In the genomic region with DNA sequence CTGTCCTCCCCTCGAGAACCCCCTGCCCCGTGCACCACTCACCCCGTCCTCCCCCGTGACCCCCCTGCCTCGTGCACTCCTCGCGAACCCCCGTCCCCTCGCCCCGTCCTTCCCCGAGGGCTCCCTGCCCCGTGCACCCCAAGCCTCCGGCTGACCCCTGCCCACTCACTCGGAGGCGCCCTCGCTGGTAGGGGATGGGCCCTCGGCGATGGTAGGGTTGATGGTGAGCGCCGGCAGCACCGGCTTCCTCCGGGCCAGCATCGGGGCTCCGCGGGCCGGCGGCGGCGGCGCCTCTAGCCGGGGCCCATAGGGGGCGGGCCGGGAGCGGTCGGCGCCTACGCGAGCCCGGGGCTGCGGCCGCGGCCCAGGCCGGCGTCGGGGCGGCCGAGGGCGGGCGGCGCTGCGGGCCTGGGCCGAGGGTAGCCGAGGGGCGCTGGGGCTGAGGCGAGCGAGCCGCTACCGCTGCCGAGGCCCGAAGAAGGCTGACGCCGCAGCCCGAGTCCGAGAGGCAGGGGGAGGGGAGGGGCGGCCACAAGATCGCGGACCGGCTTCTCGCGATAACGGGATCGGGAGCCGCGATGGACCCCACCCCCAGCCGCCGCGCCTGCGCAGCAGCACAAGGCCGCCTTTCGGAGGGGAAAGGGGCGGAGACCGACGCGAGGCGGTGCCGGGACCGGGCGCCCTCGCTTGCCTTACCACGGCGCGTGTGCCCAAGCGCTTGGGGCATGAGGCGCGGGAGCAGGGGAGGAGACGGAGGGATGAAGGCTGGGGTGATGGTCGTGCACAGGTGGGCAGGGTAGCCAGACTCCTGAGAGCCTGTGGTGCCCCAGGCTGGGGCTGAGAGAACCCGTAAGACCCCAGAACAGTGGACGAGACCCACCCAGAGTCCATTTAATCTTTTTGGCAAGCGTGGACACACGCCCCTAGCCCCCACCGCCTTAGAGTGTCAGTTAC, we compare ENCODE assay signal across 1 cellular context.
TF ChIP-seq lines count a peak whose summit lies in the region.

A gene (minus strand): TSS at position 508 of the 954 bp plus-strand sequence. CDS start 247 bp downstream, at position 261.

TF ChIP-seq in GM12878, 131 proteins besides CTCF, POLR2A, EP300 and RAD21 (continued from another document):
- TF ChIP-seq, protein P1, sequence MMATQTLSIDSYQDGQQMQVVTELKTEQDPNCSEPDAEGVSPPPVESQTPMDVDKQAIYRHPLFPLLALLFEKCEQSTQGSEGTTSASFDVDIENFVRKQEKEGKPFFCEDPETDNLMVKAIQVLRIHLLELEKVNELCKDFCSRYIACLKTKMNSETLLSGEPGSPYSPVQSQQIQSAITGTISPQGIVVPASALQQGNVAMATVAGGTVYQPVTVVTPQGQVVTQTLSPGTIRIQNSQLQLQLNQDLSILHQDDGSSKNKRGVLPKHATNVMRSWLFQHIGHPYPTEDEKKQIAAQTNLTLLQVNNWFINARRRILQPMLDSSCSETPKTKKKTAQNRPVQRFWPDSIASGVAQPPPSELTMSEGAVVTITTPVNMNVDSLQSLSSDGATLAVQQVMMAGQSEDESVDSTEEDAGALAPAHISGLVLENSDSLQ (IDR thresholded peaks at IDR 0.05) = peak; percentile 60
- TF ChIP-seq BRCA1 (IDR thresholded peaks at IDR 0.05; ENCODE audit: low read depth, low read length) = peak; percentile 99
- TF ChIP-seq RBBP5 (conservative IDR thresholded peaks at IDR 0.05) = no peak
- TF ChIP-seq MXI1 (IDR thresholded peaks at IDR 0.05; ENCODE audit: low read depth, low read length) = peak; percentile 78
- peak; percentile 83 for TF ChIP-seq IKZF1 (conservative IDR thresholded peaks at IDR 0.05)
- TF ChIP-seq ZNF622 (IDR thresholded peaks at IDR 0.05) = no peak
- TF ChIP-seq, protein P2, sequence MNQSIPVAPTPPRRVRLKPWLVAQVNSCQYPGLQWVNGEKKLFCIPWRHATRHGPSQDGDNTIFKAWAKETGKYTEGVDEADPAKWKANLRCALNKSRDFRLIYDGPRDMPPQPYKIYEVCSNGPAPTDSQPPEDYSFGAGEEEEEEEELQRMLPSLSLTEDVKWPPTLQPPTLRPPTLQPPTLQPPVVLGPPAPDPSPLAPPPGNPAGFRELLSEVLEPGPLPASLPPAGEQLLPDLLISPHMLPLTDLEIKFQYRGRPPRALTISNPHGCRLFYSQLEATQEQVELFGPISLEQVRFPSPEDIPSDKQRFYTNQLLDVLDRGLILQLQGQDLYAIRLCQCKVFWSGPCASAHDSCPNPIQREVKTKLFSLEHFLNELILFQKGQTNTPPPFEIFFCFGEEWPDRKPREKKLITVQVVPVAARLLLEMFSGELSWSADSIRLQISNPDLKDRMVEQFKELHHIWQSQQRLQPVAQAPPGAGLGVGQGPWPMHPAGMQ (IDR thresholded peaks at IDR 0.05; ENCODE audit: borderline replicate concordance) = peak; percentile 89
- TF ChIP-seq PML (IDR thresholded peaks at IDR 0.05; ENCODE audit: low read length) = no peak
- TF ChIP-seq, protein P3, sequence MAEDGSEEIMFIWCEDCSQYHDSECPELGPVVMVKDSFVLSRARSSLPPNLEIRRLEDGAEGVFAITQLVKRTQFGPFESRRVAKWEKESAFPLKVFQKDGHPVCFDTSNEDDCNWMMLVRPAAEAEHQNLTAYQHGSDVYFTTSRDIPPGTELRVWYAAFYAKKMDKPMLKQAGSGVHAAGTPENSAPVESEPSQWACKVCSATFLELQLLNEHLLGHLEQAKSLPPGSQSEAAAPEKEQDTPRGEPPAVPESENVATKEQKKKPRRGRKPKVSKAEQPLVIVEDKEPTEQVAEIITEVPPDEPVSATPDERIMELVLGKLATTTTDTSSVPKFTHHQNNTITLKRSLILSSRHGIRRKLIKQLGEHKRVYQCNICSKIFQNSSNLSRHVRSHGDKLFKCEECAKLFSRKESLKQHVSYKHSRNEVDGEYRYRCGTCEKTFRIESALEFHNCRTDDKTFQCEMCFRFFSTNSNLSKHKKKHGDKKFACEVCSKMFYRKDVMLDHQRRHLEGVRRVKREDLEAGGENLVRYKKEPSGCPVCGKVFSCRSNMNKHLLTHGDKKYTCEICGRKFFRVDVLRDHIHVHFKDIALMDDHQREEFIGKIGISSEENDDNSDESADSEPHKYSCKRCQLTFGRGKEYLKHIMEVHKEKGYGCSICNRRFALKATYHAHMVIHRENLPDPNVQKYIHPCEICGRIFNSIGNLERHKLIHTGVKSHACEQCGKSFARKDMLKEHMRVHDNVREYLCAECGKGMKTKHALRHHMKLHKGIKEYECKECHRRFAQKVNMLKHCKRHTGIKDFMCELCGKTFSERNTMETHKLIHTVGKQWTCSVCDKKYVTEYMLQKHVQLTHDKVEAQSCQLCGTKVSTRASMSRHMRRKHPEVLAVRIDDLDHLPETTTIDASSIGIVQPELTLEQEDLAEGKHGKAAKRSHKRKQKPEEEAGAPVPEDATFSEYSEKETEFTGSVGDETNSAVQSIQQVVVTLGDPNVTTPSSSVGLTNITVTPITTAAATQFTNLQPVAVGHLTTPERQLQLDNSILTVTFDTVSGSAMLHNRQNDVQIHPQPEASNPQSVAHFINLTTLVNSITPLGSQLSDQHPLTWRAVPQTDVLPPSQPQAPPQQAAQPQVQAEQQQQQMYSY (CRISPR knock-in tag; IDR thresholded peaks at IDR 0.05) = no peak
- peak; percentile 37 for TF ChIP-seq SIX5 (IDR thresholded peaks at IDR 0.05; ENCODE audit: low read depth, low read length, severe bottlenecking)
- no peak for TF ChIP-seq MTA3 (IDR thresholded peaks at IDR 0.05; ENCODE audit: borderline replicate concordance, low read length)
- no peak for TF ChIP-seq IKZF2 (IDR thresholded peaks at IDR 0.05)
- TF ChIP-seq ZSCAN29 (IDR thresholded peaks at IDR 0.05) = peak; percentile 76; the same call in 1 of the 2 replicates
- TF ChIP-seq, protein P4, sequence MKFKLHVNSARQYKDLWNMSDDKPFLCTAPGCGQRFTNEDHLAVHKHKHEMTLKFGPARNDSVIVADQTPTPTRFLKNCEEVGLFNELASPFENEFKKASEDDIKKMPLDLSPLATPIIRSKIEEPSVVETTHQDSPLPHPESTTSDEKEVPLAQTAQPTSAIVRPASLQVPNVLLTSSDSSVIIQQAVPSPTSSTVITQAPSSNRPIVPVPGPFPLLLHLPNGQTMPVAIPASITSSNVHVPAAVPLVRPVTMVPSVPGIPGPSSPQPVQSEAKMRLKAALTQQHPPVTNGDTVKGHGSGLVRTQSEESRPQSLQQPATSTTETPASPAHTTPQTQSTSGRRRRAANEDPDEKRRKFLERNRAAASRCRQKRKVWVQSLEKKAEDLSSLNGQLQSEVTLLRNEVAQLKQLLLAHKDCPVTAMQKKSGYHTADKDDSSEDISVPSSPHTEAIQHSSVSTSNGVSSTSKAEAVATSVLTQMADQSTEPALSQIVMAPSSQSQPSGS (IDR thresholded peaks at IDR 0.05; ENCODE audit: low read length) = no peak
- no peak for TF ChIP-seq ETV6 (conservative IDR thresholded peaks at IDR 0.05 in 1 of 2, IDR thresholded peaks at IDR 0.05 in 1 of 2; ENCODE audit: borderline replicate concordance in 1 of 2, low read depth in 1 of 2)
- no peak for TF ChIP-seq MTA2 (IDR thresholded peaks at IDR 0.05; ENCODE audit: low read depth)
- peak; percentile 41; the same call in 1 of the 2 replicates for TF ChIP-seq SIN3A (IDR thresholded peaks at IDR 0.05; ENCODE audit: low read depth, low read length)
- peak in 1 of 2 experiments; percentile 7; a peak in 1 of 3 replicates for TF ChIP-seq EGR1 (IDR thresholded peaks at IDR 0.05; ENCODE audit: borderline replicate concordance in 1 of 2, low read depth in 2 of 2, low read length in 2 of 2)
- TF ChIP-seq RUNX3 (IDR thresholded peaks at IDR 0.05; ENCODE audit: low read length) = peak; percentile 54
- peak; percentile 91 for TF ChIP-seq SMARCA5 (IDR thresholded peaks at IDR 0.05)
- TF ChIP-seq LARP7 (IDR thresholded peaks at IDR 0.05) = peak; percentile 84
- TF ChIP-seq ZNF207 (IDR thresholded peaks at IDR 0.05; ENCODE audit: borderline replicate concordance) = peak; percentile 78
- TF ChIP-seq SP1 (IDR thresholded peaks at IDR 0.05; ENCODE audit: low read depth, low read length) = peak; percentile 62
- TF ChIP-seq, protein P5, sequence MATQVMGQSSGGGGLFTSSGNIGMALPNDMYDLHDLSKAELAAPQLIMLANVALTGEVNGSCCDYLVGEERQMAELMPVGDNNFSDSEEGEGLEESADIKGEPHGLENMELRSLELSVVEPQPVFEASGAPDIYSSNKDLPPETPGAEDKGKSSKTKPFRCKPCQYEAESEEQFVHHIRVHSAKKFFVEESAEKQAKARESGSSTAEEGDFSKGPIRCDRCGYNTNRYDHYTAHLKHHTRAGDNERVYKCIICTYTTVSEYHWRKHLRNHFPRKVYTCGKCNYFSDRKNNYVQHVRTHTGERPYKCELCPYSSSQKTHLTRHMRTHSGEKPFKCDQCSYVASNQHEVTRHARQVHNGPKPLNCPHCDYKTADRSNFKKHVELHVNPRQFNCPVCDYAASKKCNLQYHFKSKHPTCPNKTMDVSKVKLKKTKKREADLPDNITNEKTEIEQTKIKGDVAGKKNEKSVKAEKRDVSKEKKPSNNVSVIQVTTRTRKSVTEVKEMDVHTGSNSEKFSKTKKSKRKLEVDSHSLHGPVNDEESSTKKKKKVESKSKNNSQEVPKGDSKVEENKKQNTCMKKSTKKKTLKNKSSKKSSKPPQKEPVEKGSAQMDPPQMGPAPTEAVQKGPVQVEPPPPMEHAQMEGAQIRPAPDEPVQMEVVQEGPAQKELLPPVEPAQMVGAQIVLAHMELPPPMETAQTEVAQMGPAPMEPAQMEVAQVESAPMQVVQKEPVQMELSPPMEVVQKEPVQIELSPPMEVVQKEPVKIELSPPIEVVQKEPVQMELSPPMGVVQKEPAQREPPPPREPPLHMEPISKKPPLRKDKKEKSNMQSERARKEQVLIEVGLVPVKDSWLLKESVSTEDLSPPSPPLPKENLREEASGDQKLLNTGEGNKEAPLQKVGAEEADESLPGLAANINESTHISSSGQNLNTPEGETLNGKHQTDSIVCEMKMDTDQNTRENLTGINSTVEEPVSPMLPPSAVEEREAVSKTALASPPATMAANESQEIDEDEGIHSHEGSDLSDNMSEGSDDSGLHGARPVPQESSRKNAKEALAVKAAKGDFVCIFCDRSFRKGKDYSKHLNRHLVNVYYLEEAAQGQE (IDR thresholded peaks at IDR 0.05; ENCODE audit: low read depth, low read length) = no peak
- no peak for TF ChIP-seq RAD51 (IDR thresholded peaks at IDR 0.05)
- 0 out of 3 replicates have a peak, but pooled peaks have one; percentile 23 for TF ChIP-seq POU2F2 (IDR thresholded peaks at IDR 0.05; ENCODE audit: borderline replicate concordance, low read depth, low read length)
- TF ChIP-seq BACH1 (IDR thresholded peaks at IDR 0.05; ENCODE audit: borderline replicate concordance) = peak; percentile 75; the same call in 1 of the 2 replicates
- peak; percentile 42; the same call in 1 of the 2 replicates for TF ChIP-seq NR2C1 (IDR thresholded peaks at IDR 0.05)
- TF ChIP-seq, protein P6, sequence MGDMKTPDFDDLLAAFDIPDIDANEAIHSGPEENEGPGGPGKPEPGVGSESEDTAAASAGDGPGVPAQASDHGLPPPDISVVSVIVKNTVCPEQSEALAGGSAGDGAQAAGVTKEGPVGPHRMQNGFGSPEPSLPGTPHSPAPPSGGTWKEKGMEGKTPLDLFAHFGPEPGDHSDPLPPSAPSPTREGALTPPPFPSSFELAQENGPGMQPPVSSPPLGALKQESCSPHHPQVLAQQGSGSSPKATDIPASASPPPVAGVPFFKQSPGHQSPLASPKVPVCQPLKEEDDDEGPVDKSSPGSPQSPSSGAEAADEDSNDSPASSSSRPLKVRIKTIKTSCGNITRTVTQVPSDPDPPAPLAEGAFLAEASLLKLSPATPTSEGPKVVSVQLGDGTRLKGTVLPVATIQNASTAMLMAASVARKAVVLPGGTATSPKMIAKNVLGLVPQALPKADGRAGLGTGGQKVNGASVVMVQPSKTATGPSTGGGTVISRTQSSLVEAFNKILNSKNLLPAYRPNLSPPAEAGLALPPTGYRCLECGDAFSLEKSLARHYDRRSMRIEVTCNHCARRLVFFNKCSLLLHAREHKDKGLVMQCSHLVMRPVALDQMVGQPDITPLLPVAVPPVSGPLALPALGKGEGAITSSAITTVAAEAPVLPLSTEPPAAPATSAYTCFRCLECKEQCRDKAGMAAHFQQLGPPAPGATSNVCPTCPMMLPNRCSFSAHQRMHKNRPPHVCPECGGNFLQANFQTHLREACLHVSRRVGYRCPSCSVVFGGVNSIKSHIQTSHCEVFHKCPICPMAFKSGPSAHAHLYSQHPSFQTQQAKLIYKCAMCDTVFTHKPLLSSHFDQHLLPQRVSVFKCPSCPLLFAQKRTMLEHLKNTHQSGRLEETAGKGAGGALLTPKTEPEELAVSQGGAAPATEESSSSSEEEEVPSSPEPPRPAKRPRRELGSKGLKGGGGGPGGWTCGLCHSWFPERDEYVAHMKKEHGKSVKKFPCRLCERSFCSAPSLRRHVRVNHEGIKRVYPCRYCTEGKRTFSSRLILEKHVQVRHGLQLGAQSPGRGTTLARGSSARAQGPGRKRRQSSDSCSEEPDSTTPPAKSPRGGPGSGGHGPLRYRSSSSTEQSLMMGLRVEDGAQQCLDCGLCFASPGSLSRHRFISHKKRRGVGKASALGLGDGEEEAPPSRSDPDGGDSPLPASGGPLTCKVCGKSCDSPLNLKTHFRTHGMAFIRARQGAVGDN (IDR thresholded peaks at IDR 0.05) = peak; percentile 90
- TF ChIP-seq, protein P7, sequence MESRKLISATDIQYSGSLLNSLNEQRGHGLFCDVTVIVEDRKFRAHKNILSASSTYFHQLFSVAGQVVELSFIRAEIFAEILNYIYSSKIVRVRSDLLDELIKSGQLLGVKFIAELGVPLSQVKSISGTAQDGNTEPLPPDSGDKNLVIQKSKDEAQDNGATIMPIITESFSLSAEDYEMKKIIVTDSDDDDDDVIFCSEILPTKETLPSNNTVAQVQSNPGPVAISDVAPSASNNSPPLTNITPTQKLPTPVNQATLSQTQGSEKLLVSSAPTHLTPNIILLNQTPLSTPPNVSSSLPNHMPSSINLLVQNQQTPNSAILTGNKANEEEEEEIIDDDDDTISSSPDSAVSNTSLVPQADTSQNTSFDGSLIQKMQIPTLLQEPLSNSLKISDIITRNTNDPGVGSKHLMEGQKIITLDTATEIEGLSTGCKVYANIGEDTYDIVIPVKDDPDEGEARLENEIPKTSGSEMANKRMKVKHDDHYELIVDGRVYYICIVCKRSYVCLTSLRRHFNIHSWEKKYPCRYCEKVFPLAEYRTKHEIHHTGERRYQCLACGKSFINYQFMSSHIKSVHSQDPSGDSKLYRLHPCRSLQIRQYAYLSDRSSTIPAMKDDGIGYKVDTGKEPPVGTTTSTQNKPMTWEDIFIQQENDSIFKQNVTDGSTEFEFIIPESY (IDR thresholded peaks at IDR 0.05) = no peak
- TF ChIP-seq CREB1 (IDR thresholded peaks at IDR 0.05; ENCODE audit: low read depth) = 0 out of 2 replicates have a peak, but pooled peaks have one; percentile 26
- TF ChIP-seq CHD2 (IDR thresholded peaks at IDR 0.05; ENCODE audit: borderline replicate concordance, low read depth, low read length) = peak; percentile 100
- TF ChIP-seq SREBF2 (IDR thresholded peaks at IDR 0.05; ENCODE audit: low read length) = no peak
- TF ChIP-seq STAT1 (conservative IDR thresholded peaks at IDR 0.05) = no peak; the same call in 1 of the 2 replicates
- TF ChIP-seq SMAD5 (IDR thresholded peaks at IDR 0.05; ENCODE audit: low read depth) = peak; percentile 71; the same call in 1 of the 2 replicates
- TF ChIP-seq POLR2AphosphoS2 (IDR thresholded peaks at IDR 0.05; ENCODE audit: low read depth, low read length) = peak; percentile 66
- TF ChIP-seq SUPT20H (IDR thresholded peaks at IDR 0.05; ENCODE audit: borderline replicate concordance, control insufficient read depth, low read depth, low read length) = no peak
- peak; percentile 91 for TF ChIP-seq NRF1 (conservative IDR thresholded peaks at IDR 0.05; ENCODE audit: low read depth, low read length)
- TF ChIP-seq HDGF (IDR thresholded peaks at IDR 0.05) = peak; percentile 81
- TF ChIP-seq NBN (IDR thresholded peaks at IDR 0.05) = peak; percentile 67; the same call in 1 of the 2 replicates
- TF ChIP-seq RELA (IDR thresholded peaks at IDR 0.05; ENCODE audit: borderline replicate concordance, partially characterized antibody) = peak; percentile 70
- TF ChIP-seq RCOR1 (conservative IDR thresholded peaks at IDR 0.05; ENCODE audit: low read depth, low read length) = peak; percentile 100
- TF ChIP-seq FOXK2 (IDR thresholded peaks at IDR 0.05) = no peak
